In genomic region chr10:100168313-100168643, GRCh38 we compare ENCODE assay signal across 14 cellular contexts. TPM values are rescaled to one million over a fixed set of nuclear protein-coding genes. Genes with fewer than 3 reads are reported as not detected.
DNase-seq lines count a peak whose midpoint lies in the region; ATAC-seq, FAIRE-seq and TF ChIP-seq lines count a peak whose summit lies in the region.
"Had no signal": no experiment of that assay in that cellular context is flagged by ENCODE, and none has a peak within 500 bp of the region (broad histone marks: within the 10 kb centered on the region; RNA-seq: fewer than 3 reads in every experiment).

No MANE protein-coding gene starts in this region.

- H3K27ac ChIP-seq in CD4-positive, alpha-beta T cell (ENCODE audit: low read depth, low read length), result no peak overlapping the region
- H3K27ac ChIP-seq in GM12878 (ENCODE audit: control insufficient read depth, insufficient read depth) (peak overlapping the region; percentile 40; the same call in 1 of the 2 replicates), parathyroid adenoma (peak overlapping the region; percentile 6)
- H3K27ac ChIP-seq: thoracic aorta had no signal

- H3K27ac Mint-ChIP-seq in CD4-positive, alpha-beta T cell, result peak overlapping the region; percentile 73
- peak overlapping the region in 2 of 3 donors; percentile 1 to 65 for H3K27ac Mint-ChIP-seq in IgD-negative memory B cell

- in situ Hi-C loops in GM12878 (cut with MboI), result no loop called here

- TF ChIP-seq CTCF in CD4-positive, alpha-beta T cell (IDR thresholded peaks at IDR 0.05), result no peak
- TF ChIP-seq CTCF in GM12878 (IDR thresholded peaks at IDR 0.05 in 2 of 3, conservative IDR thresholded peaks at IDR 0.05 in 1 of 3; ENCODE audit: control insufficient read depth in 2 of 3, extremely low read depth in 1 of 3, insufficient read depth in 1 of 3, low read depth in 3 of 3, low read length in 3 of 3) (no peak), parathyroid adenoma (IDR thresholded peaks at IDR 0.05) (no peak)

- no peaks in the 10 kb centered on the region for H3K27me3 Mint-ChIP-seq in CD4-positive, alpha-beta T cell
- H3K27me3 Mint-ChIP-seq in IgD-negative memory B cell, result no peaks in the 10 kb centered on the region

- H4K20me1 ChIP-seq in GM12878 (ENCODE audit: control insufficient read depth, insufficient read depth), result no peaks in the 10 kb centered on the region

- no peak for TF ChIP-seq POLR2A in GM12878 (IDR thresholded peaks at IDR 0.05; ENCODE audit: low read depth, low read length)

- WGBS in GM12878 (ENCODE audit: insufficient coverage, insufficient replicate concordance, low lambda C conversion rate, missing lambda C conversion rate), result 47% methylated on average over 1 of the region's 1 CpG

- CTCF ChIA-PET in CD4-positive, alpha-beta T cell (lab: Charles Lee), result no interaction called here
- CTCF ChIA-PET in GM12878 (lab: Yijun Ruan, JAX), result no interaction called here

- POLR2A ChIA-PET in CD4-positive, alpha-beta T cell (lab: Charles Lee), result no interaction called here
- POLR2A ChIA-PET in GM12878 (lab: Charles Lee), result no interaction called here

- H3K4me2 ChIP-seq in GM12878 (ENCODE audit: control insufficient read depth, insufficient read depth) (0 out of 2 replicates have a peak overlapping the region, but pooled peaks have one; percentile 52), parathyroid adenoma (ENCODE audit: low read length) (no peak overlapping the region)

- H3K4me1 ChIP-seq in GM12878 (ENCODE audit: control insufficient read depth, insufficient read depth, low read length) (peaks cover 3% of the 10 kb centered on the region; the same call in 1 of the 2 replicates), parathyroid adenoma (peaks cover 4% of the 10 kb centered on the region)
- H3K4me1 ChIP-seq: BE2C had no signal

- H3K79me2 ChIP-seq in GM12878 (ENCODE audit: control insufficient read depth, insufficient read depth, low read length) (no peaks in the 10 kb centered on the region; the same call in 1 of the 2 replicates), parathyroid adenoma (peaks cover 9% of the 10 kb centered on the region)

- H3K36me3 ChIP-seq in GM12878 (ENCODE audit: control insufficient read depth in 2 of 2, insufficient read depth in 2 of 2, low read length in 1 of 2) (peaks cover 2 to 20% of the 10 kb centered on the region in 2 experiments; a peak in 3 of 4 replicates), parathyroid adenoma (ENCODE audit: control insufficient read depth, insufficient read depth, low read length) (no peaks in the 10 kb centered on the region)
- H3K36me3 ChIP-seq: thoracic aorta had no signal

- H3K36me3 Mint-ChIP-seq in CD4-positive, alpha-beta T cell (ENCODE audit: low read depth), result peaks cover 62% of the 10 kb centered on the region
- H3K36me3 Mint-ChIP-seq in IgD-negative memory B cell, result peaks cover 3% of the 10 kb centered on the region

- SMC1A ChIA-PET in GM12878 (lab: Charles Lee; ENCODE audit: uncharacterized antibody, unreplicated experiment), result interaction anchor here (1.3 to 1.5 kb wide), 3 partner anchors 11 to 16 kb away, joined by 3 to 6 read pairs (median 5); no protein-coding TSS in a partner anchor

- H3K4me3 Mint-ChIP-seq in CD4-positive, alpha-beta T cell, result peak overlapping the region; percentile 71
- peak overlapping the region in 1 of 4 donors; percentile 63 for H3K4me3 Mint-ChIP-seq in IgD-negative memory B cell

- H3K9ac ChIP-seq in GM12878 (ENCODE audit: control insufficient read depth, insufficient read depth, low read length), result no peak overlapping the region
- no peak overlapping the region for H3K9ac ChIP-seq in parathyroid adenoma

- RAD21 ChIA-PET in GM12878 (lab: Charles Lee; ENCODE audit: unreplicated experiment), result no interaction called here

- no peak overlapping the region for H3K4me3 ChIP-seq in GM12878
- no peak overlapping the region for H3K4me3 ChIP-seq in parathyroid adenoma (ENCODE audit: low read depth, low read length)
- H3K4me3 ChIP-seq: thoracic aorta had no signal

- TF ChIP-seq EP300 in GM12878 (IDR thresholded peaks at IDR 0.05; ENCODE audit: borderline replicate concordance in 1 of 2, control insufficient read depth in 1 of 2, low read depth in 2 of 2, low read length in 2 of 2), result no peak

- ATAC-seq in CD4-positive, alpha-beta T cell (ENCODE audit: poor library complexity), result no peak
- ATAC-seq in GM12878 (no peak), HG03280 (IDR thresholded peaks at IDR 0.05; ENCODE audit: unreplicated experiment) (no peak)

- no peaks in the 10 kb centered on the region for H3K9me3 ChIP-seq in CD4-positive, alpha-beta T cell (ENCODE audit: control insufficient read depth, low read length)
- H3K9me3 ChIP-seq in GM12878 (replicated peaks; ENCODE audit: control insufficient read depth, insufficient read depth, low read length), result peaks cover 8% of the 10 kb centered on the region
- H3K9me3 ChIP-seq in parathyroid adenoma (ENCODE audit: control insufficient read depth, low read length), result no peaks in the 10 kb centered on the region
- H3K9me3 ChIP-seq: BE2C, thoracic aorta had no signal

- peaks cover 24% of the 10 kb centered on the region for H3K4me1 Mint-ChIP-seq in CD4-positive, alpha-beta T cell (ENCODE audit: low read depth)
- H3K4me1 Mint-ChIP-seq in IgD-negative memory B cell, result peaks cover 5 to 10% (median 10%) of the 10 kb centered on the region in 3 donors

- H3K9me3 Mint-ChIP-seq in CD4-positive, alpha-beta T cell, result no peaks in the 10 kb centered on the region
- no peaks in the 10 kb centered on the region for H3K9me3 Mint-ChIP-seq in IgD-negative memory B cell

- no peaks in the 10 kb centered on the region for H3K27me3 ChIP-seq in CD4-positive, alpha-beta T cell (ENCODE audit: control insufficient read depth, insufficient read depth, low read length)
- no peaks in the 10 kb centered on the region for H3K27me3 ChIP-seq in GM12878 (replicated peaks in 1 of 2; ENCODE audit: control insufficient read depth in 2 of 2, insufficient read depth in 2 of 2, low read length in 1 of 2)
- no peaks in the 10 kb centered on the region for H3K27me3 ChIP-seq in parathyroid adenoma (ENCODE audit: control insufficient read depth, insufficient read depth, low read length)
- H3K27me3 ChIP-seq: BE2C had no signal

- FAIRE-seq in GM12878 (lab: Jason Lieb, UNC), result no peak

- no peak for DNase-seq in CD4-positive, alpha-beta T cell
- DNase-seq in GM12878 (ENCODE audit: low read depth, low spot score) (no peak), Kasumi-1 (lab: John Stamatoyannopoulos, UW) (no peak), GF-D8 (lab: John Stamatoyannopoulos, UW) (no peak)
- DNase-seq: BE2C, DMS79 treated with DMSO at 0.1 percent for 48 hours, foreskin fibroblast, Karpas-422, NCI-H226, SHP77 treated with DMSO at 0.1 percent for 48 hours had no signal

- intact Hi-C loops in CD4-positive, alpha-beta T cell (cut with DNase I, micrococcal nuclease), result no loop called here
- intact Hi-C loops in GM12878 (cut with micrococcal nuclease; ENCODE audit: unreplicated experiment), result no loop called here

- no TSS peak for BruUV-seq in GM12878 (replicated peaks; lab: Mats Ljungman, UMichigan)

- H2AFZ ChIP-seq in GM12878 (ENCODE audit: control insufficient read depth, low read depth, low read length) (0 out of 2 replicates have a peak overlapping the region, but pooled peaks have one; percentile 8), parathyroid adenoma (no peak overlapping the region)

- no peak for TF ChIP-seq RAD21 in GM12878 (IDR thresholded peaks at IDR 0.05; ENCODE audit: insufficient read depth, low read depth, low read length)

TF ChIP-seq in GM12878, 131 proteins besides CTCF, POLR2A, EP300 and RAD21 (continues in another document):
- TF ChIP-seq ZNF687 (IDR thresholded peaks at IDR 0.05), result no peak

RNA-seq across cellular contexts. Expression of gene ERLIN1, which starts 17.6 kb away (rescaled TPM):
- total RNA-seq in CD4-positive, alpha-beta T cell, result 1 to 10 TPM; 1.5 to 2.9 TPM
- polyA plus RNA-seq in IgD-negative memory B cell (8.7 TPM), GM12878 (2011; rRNA removed) (18.9 and 21.8 TPM in 2 replicates), GM12878 (2014; fragmentation: Illumina TruSeq; extraction: Trizol) (17.9 and 18.7 TPM in 2 replicates), GM12878 (2014; fragmentation: Nextera tagmentation; extraction: Ambion mirVana) (1 to 10 TPM; 4.9 to 5.8 TPM), GM12878 (2014; rRNA removed) (11.7 and 13.4 TPM in 2 replicates), GM12878 (2016; fragmentation: Nextera tagmentation; extraction: Ambion mirVana) (10 to 100 TPM; 20.6 to 21.7 TPM)
- total RNA-seq in GM12878 (2013; cell fraction: nucleolus; rRNA removed), result 14.7 and 19.5 TPM in 2 replicates
- total RNA-seq in GM12878 (2014; rRNA removed) (11.2 and 11.7 TPM in 2 replicates), GM12878 (2014; rRNA removed; fragmentation: Illumina TruSeq; extraction: Trizol) (9.0 and 9.5 TPM in 2 replicates), GM12878 (2021) (12.2 and 12.6 TPM in 2 replicates)
- polyA plus RNA-seq in GM12878 (2011; ENCODE audit: low read depth), result 4.8 TPM
- polyA plus RNA-seq in GM12878 (2011; cell fraction: cytosol; rRNA removed), result 11.4 and 12.9 TPM in 2 replicates
- 12.8 and 15.4 TPM in 2 replicates for polyA plus RNA-seq in GM12878 (2011; cell fraction: nucleus; rRNA removed)
- polyA plus RNA-seq in GM12878 (2012), result 6.9 and 12.1 TPM in 2 replicates
- polyA minus RNA-seq in GM12878 (2011; rRNA and poly(A)+ RNA removed), result 12.3 and 13.5 TPM in 2 replicates
- 3.5 and 5.4 TPM in 2 replicates for polyA minus RNA-seq in GM12878 (2011; cell fraction: cytosol; rRNA and poly(A)+ RNA removed)
- polyA minus RNA-seq in GM12878 (2011; cell fraction: nucleus; rRNA and poly(A)+ RNA removed), result 5.0 and 7.2 TPM in 2 replicates
